13 cellular contexts compared by ENCODE assay signal in genomic region chr10:93826355-93826754, GRCh38.
A peak's percentile ranks its signal among the peaks of the same experiment; 100 is the strongest.
DNase-seq lines count a peak whose midpoint lies in the region; ATAC-seq and TF ChIP-seq lines count a peak whose summit lies in the region.
"Had no signal": no experiment of that assay in that cellular context is flagged by ENCODE, and none has a peak within 500 bp of the region (broad histone marks: within the 10 kb centered on the region; RNA-seq: fewer than 3 reads in every experiment).

No MANE protein-coding gene starts in this region.

- no peak for TF ChIP-seq CTCF in GM12865 (IDR thresholded peaks at IDR 0.05; ENCODE audit: insufficient read depth, low read depth, low read length, missing control alignments)
- no peak for TF ChIP-seq CTCF in choroid plexus epithelial cell (conservative IDR thresholded peaks at IDR 0.05; ENCODE audit: low read depth, low read length)
- no peak for TF ChIP-seq CTCF in transverse colon (IDR thresholded peaks at IDR 0.05)

- H3K4me3 ChIP-seq in GM12865 (ENCODE audit: low read depth, low read length) (no peak overlapping the region), choroid plexus epithelial cell (ENCODE audit: low read depth, low read length) (no peak overlapping the region), transverse colon (no peak overlapping the region)
- H3K4me3 ChIP-seq: lung had no signal

- DNase-seq in GM12865 (ENCODE audit: low read depth) (peak; percentile 12), NCI-H146 treated with DMSO at 0.1 percent for 48 hours (lab: John Stamatoyannopoulos, UW; ENCODE audit: unreplicated experiment) (peak; percentile 47), choroid plexus epithelial cell (ENCODE audit: low read depth) (peak; percentile 63), retina (peak; percentile 34), transverse colon (no peak), occipital lobe (lab: John Stamatoyannopoulos, UW) (no peak), sciatic nerve (ENCODE audit: low spot score) (no peak)
- DNase-seq: activated CD4-positive, alpha-beta T cell treated with anti-CD3 and anti-CD28 coated beads, Interleukin-2, amount 50 U/mL, for 48 hours; cortex of kidney; MV-4-11 had no signal

- peaks cover 0 to 2% (median 0%) of the 10 kb centered on the region in 4 donors for H3K4me1 ChIP-seq in transverse colon

- intact Hi-C loops in transverse colon (cut with DNase I; ENCODE audit: low total_unique reads) (no loop called here), sciatic nerve (cut with DNase I) (no loop called here)

- no peaks in the 10 kb centered on the region for H3K36me3 ChIP-seq in transverse colon

- TF ChIP-seq EP300 in transverse colon (IDR thresholded peaks at IDR 0.05; ENCODE audit: low read depth): no peak

- H3K9me3 ChIP-seq in transverse colon: no peaks in the 10 kb centered on the region

- no peak for TF ChIP-seq POLR2A in transverse colon (IDR thresholded peaks at IDR 0.05)

- WGBS in transverse colon (ENCODE audit: low coverage in 1 of 2), 2 donors: 48 to 52% methylated on average over 2 to 7 of the region's 7 CpGs

- ATAC-seq in sciatic nerve: no peak
- ATAC-seq: HCT116 had no signal

- H3K27me3 ChIP-seq in transverse colon: no peaks in the 10 kb centered on the region

- no peak overlapping the region for H3K27ac ChIP-seq in transverse colon
- H3K27ac ChIP-seq: RWPE1 had no signal

- in situ Hi-C loops in transverse colon (cut with MboI; ENCODE audit: low pct_ligation_motif_present in 1 of 4, low pct_unique_long_range_greater_than_20kb in 1 of 4, low sequenced_read_pairs in 3 of 4): no loop called here

Comparison
In these comparisons a context has a peak if more than half of its experiments do, and no peak if none do; other contexts are left out.
1. DNase-seq: peak in GM12865 (single experiment), NCI-H146 treated with DMSO at 0.1 percent for 48 hours (single experiment), choroid plexus epithelial cell (single experiment) and retina (single experiment); none in transverse colon (single experiment), occipital lobe (single experiment) and sciatic nerve (single experiment).